ENCODE assay signal across 23 cellular contexts in genomic region chrX:1918780-1919179, GRCh38.
"Had no signal": no experiment of that assay in that cellular context is flagged by ENCODE, and none has a peak within 500 bp of the region (broad histone marks: within the 10 kb centered on the region; RNA-seq: fewer than 3 reads in every experiment).

No MANE protein-coding gene starts in this region.

- H3K9ac ChIP-seq: neural progenitor cell, parathyroid adenoma had no signal

- H3K27me3 ChIP-seq: neural progenitor cell, ovary, right lobe of liver, sigmoid colon, stomach, thyroid gland, tibial nerve, upper lobe of right lung, uterus had no signal

- H3K9me3 ChIP-seq: ovary, psoas muscle, right lobe of liver, sigmoid colon, thoracic aorta, thyroid gland, upper lobe of right lung, uterus had no signal

- H3K36me3 ChIP-seq: neural progenitor cell, ovary, right lobe of liver, sigmoid colon, stomach, thoracic aorta, thyroid gland, tibial nerve, upper lobe of right lung, uterus had no signal

- H3K4me1 ChIP-seq: neural progenitor cell, parathyroid adenoma, psoas muscle, right lobe of liver, sigmoid colon, stomach, thyroid gland, tibial nerve, upper lobe of right lung, uterus had no signal

- H3K4me3 ChIP-seq: neural progenitor cell, ovary, psoas muscle, right lobe of liver, sigmoid colon, stomach, thoracic aorta, thyroid gland, tibial nerve, upper lobe of right lung, uterus had no signal

- DNase-seq: natural killer cell; occipital lobe; ovary; posterior cingulate gyrus; psoas muscle; right cardiac atrium; right lobe of liver; sigmoid colon; small intestine; stimulated activated CD4-positive, alpha-beta T cell treated with anti-CD3 and anti-CD28 coated beads, Interleukin-15, amount 100 ng/mL, for 24 hours; stimulated activated CD4-positive, alpha-beta T cell treated with anti-CD3 and anti-CD28 coated beads, Interleukin-2, amount 100 ng/mL, for 24 hours; stimulated activated CD4-positive, alpha-beta T cell treated with anti-CD3 and anti-CD28 coated beads, Interleukin-2, amount 100 ng/mL, for 48 hours; stimulated activated CD4-positive, alpha-beta T cell treated with anti-CD3 and anti-CD28 coated beads, Interleukin-4, amount 100 ng/mL, for 24 hours; stimulated activated naive B cell treated with anti-CD40 and anti-IgM and Interleukin-4, amounts not matched to agents 10 μg/mL and 1 μg/mL and 100 μg/mL, for 72 hours; stimulated activated naive CD4-positive, alpha-beta T cell treated with Interleukin-2 at 50 U/mL for 16 hours; stomach; thyroid gland; upper lobe of right lung; uterus had no signal

- H3K4me2 ChIP-seq: neural progenitor cell had no signal

- H3K27ac ChIP-seq: neural progenitor cell, ovary, parathyroid adenoma, psoas muscle, right lobe of liver, sigmoid colon, stomach, thoracic aorta, thyroid gland, tibial nerve, upper lobe of right lung, uterus had no signal
